ENCODE assay signal across 8 cellular contexts in genomic region chr17:77331161-77331864, GRCh38.
DNase-seq lines count a peak whose midpoint lies in the region; ATAC-seq and TF ChIP-seq lines count a peak whose summit lies in the region.

No MANE protein-coding gene starts in this region.

- H3K27ac ChIP-seq in hepatocyte (peak overlapping the region; percentile 71), gastrocnemius medialis (peak overlapping the region in 3 of 4 donors; percentile 51 to 61 (median 54))

- ATAC-seq in HG02885 (IDR thresholded peaks at IDR 0.05; ENCODE audit: poor library complexity, unreplicated experiment) (peak; percentile 76), gastrocnemius medialis (peak; percentile 74 to 84), HG02870 (IDR thresholded peaks at IDR 0.05; ENCODE audit: unreplicated experiment) (no peak)

- H3K9me3 ChIP-seq in hepatocyte (ENCODE audit: low read depth) (no peaks in the 10 kb centered on the region), gastrocnemius medialis (no peaks in the 10 kb centered on the region)

- in situ Hi-C loops in GM13976 (cut with MboI; ENCODE audit: low sequenced_read_pairs, unreplicated experiment) (loop anchor here (10.0 kb wide), 1 partner anchor 93 kb away; no protein-coding TSS in a partner anchor), gastrocnemius medialis (cut with MboI; ENCODE audit: low sequenced_read_pairs in 4 of 4) (loop anchor here in 2 of 4 donors (5.0 to 10.0 kb wide), 3 partner anchors 103 to 166 kb away; no protein-coding TSS in a partner anchor)

- 11% methylated on average over 22 of the region's 24 CpGs for WGBS in hepatocyte (ENCODE audit: low lambda C conversion rate, missing lambda C conversion rate)

- H3K27me3 ChIP-seq in hepatocyte: no peaks in the 10 kb centered on the region
- H3K27me3 ChIP-seq in gastrocnemius medialis: no peaks in the 10 kb centered on the region

- intact Hi-C loops in gastrocnemius medialis (cut with DNase I; ENCODE audit: low total_unique reads): loop anchor here (1.0 to 5.0 kb wide), 4 partner anchors 41 to 164 kb away; no protein-coding TSS in a partner anchor

- H3K4me1 ChIP-seq in hepatocyte (ENCODE audit: insufficient read depth): peaks cover 32% of the 10 kb centered on the region
- peaks cover 17 to 37% of the 10 kb centered on the region in 2 donors for H3K4me1 ChIP-seq in gastrocnemius medialis

- H3K4me3 ChIP-seq in hepatocyte (no peak overlapping the region), gastrocnemius medialis (peak overlapping the region; percentile 26 to 42 (median 34))

- peak overlapping the region; percentile 67 for H3K4me2 ChIP-seq in hepatocyte

- no peaks in the 10 kb centered on the region for H3K36me3 ChIP-seq in hepatocyte (replicated peaks; ENCODE audit: insufficient read depth, low read depth)
- H3K36me3 ChIP-seq in gastrocnemius medialis: no peaks in the 10 kb centered on the region

- TF ChIP-seq CTCF in GM13976 (IDR thresholded peaks at IDR 0.05; ENCODE audit: borderline replicate concordance, control extremely low read depth, extremely low read depth, insufficient read depth, missing control alignments) (peak; percentile 91), hepatocyte (IDR thresholded peaks at IDR 0.05; ENCODE audit: poor library complexity) (peak; percentile 87), gastrocnemius medialis (IDR thresholded peaks at IDR 0.05 in 4 of 5, conservative IDR thresholded peaks at IDR 0.05 in 1 of 5) (peak; percentile 87 to 97 (median 96))

- DNase-seq in GM13976 (ENCODE audit: low spot score): peak; percentile 94
- peak; percentile 55 to 61 for DNase-seq in NCI-H187 (lab: John Stamatoyannopoulos, UW)
- DNase-seq in T-helper 2 cell: peak; percentile 88 to 95 (median 93)
- peak in 56 of 58 donors; percentile 28 to 94 (median 76) for DNase-seq in anterior cingulate cortex (lab: John Stamatoyannopoulos, UW)
- peak; percentile 94 for DNase-seq in hepatocyte (ENCODE audit: low spot score)
- DNase-seq in gastrocnemius medialis: peak; percentile 86

- no peaks in the 10 kb centered on the region for H3K9me2 ChIP-seq in hepatocyte (replicated peaks; ENCODE audit: insufficient read depth)

- H2AFZ ChIP-seq in hepatocyte: no peak overlapping the region

- H4K20me1 ChIP-seq in hepatocyte (ENCODE audit: insufficient read depth, poor library complexity, severe bottlenecking): no peaks in the 10 kb centered on the region

- peaks cover 91% of the 10 kb centered on the region for H3K79me2 ChIP-seq in hepatocyte

- no peak for TF ChIP-seq POLR2A in gastrocnemius medialis (IDR thresholded peaks at IDR 0.05)
